ENCODE assay signal across 12 cellular contexts in genomic region chr5:128284236-128284635, GRCh38.
"Had no signal": no experiment of that assay in that cellular context is flagged by ENCODE, and none has a peak within 500 bp of the region (broad histone marks: within the 10 kb centered on the region; RNA-seq: fewer than 3 reads in every experiment).

No MANE protein-coding gene starts in this region.

- DNase-seq: activated naive CD4-positive, alpha-beta T cell treated with Interleukin-2 at 50 U/mL for 16 hours; aorta; right cardiac atrium; small intestine; stimulated activated CD4-positive, alpha-beta T cell treated with anti-CD3 and anti-CD28 coated beads, Interleukin-4, amount 100 ng/mL, for 4 hours; stimulated activated CD8-positive, alpha-beta memory T cell treated with anti-CD3 and anti-CD28 coated beads, Interleukin-4, amount 100 ng/mL, for 48 hours; stimulated activated naive CD4-positive, alpha-beta T cell treated with Interleukin-2 at 50 U/mL for 16 hours; SW 1271; transverse colon had no signal

- H3K27me3 Mint-ChIP-seq: progenitor cell of endocrine pancreas had no signal

- H3K27ac Mint-ChIP-seq: mesothelial cell of epicardium, progenitor cell of endocrine pancreas had no signal

- H3K27me3 ChIP-seq: esophagus muscularis mucosa, transverse colon had no signal

- ATAC-seq: right cardiac atrium had no signal

- H3K4me3 ChIP-seq: esophagus muscularis mucosa, transverse colon had no signal

- H3K9me3 ChIP-seq: esophagus muscularis mucosa, transverse colon had no signal

- H3K4me1 Mint-ChIP-seq: mesothelial cell of epicardium had no signal

- H3K4me1 ChIP-seq: esophagus muscularis mucosa, transverse colon had no signal

- H3K9me3 Mint-ChIP-seq: mesothelial cell of epicardium had no signal

- H3K36me3 ChIP-seq: transverse colon had no signal

- H3K4me3 Mint-ChIP-seq: mesothelial cell of epicardium had no signal

- H3K27ac ChIP-seq: esophagus muscularis mucosa, transverse colon had no signal
